Comparison of ENCODE assay signal across 9 cellular contexts in the genomic region with DNA sequence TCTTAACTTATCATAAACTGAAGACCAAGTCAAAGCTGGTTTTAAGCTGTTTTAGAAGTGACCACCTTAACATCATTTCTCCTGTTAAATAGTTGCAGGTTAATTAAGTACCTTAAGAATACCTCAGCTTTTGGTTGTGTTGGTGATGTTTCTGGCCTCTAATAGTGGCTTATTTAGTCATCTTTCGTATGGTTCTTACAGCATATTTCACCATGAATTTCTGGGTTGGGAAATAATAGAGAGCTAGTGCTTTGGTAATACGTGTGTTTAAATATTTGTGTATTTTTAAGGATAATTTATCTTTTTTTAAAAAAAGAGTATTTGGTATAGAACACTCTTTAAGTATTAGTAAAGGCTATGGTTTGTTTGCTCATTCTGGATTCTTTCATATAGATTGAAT. TPM values are rescaled to one million over a fixed set of nuclear protein-coding genes. Genes with fewer than 3 reads are reported as not detected.
DNase-seq lines count a peak whose midpoint lies in the region; ATAC-seq and TF ChIP-seq lines count a peak whose summit lies in the region.
"Had no signal": no experiment of that assay in that cellular context is flagged by ENCODE, and none has a peak within 500 bp of the region (broad histone marks: within the 10 kb centered on the region; RNA-seq: fewer than 3 reads in every experiment).

No MANE protein-coding gene starts in this region.

- H3K9me3 Mint-ChIP-seq in neural progenitor cell, result no peaks in the 10 kb centered on the region

- H3K79me2 ChIP-seq in MM.1S (ENCODE audit: low read length) (peaks cover 56% of the 10 kb centered on the region), neural progenitor cell (ENCODE audit: low read depth) (peaks cover 63% of the 10 kb centered on the region)

- ATAC-seq in GM21619 (IDR thresholded peaks at IDR 0.05; ENCODE audit: unreplicated experiment), result no peak

- H2AFZ ChIP-seq in MM.1S (ENCODE audit: low read length) (no peak overlapping the region), neural progenitor cell (replicated peaks) (no peak overlapping the region)

- H3K4me1 Mint-ChIP-seq in neural progenitor cell, result peaks cover 54% of the 10 kb centered on the region

- TF ChIP-seq CTCF in MM.1S (IDR thresholded peaks at IDR 0.05; ENCODE audit: low read length), result no peak
- TF ChIP-seq CTCF in dorsolateral prefrontal cortex (IDR thresholded peaks at IDR 0.05 in 54 of 56, conservative IDR thresholded peaks at IDR 0.05 in 2 of 56; ENCODE audit: low read depth in 1 of 56, partially characterized antibody in 56 of 56), result no peak
- no peak for TF ChIP-seq CTCF in neural progenitor cell (IDR thresholded peaks at IDR 0.05)

- H3K9me3 ChIP-seq in MM.1S (replicated peaks; ENCODE audit: insufficient read depth, low read length) (no peaks in the 10 kb centered on the region), neural progenitor cell (ENCODE audit: low read depth) (no peaks in the 10 kb centered on the region)

- H3K36me3 ChIP-seq in MM.1S (replicated peaks; ENCODE audit: insufficient read depth, low read length) (no peaks in the 10 kb centered on the region), neural progenitor cell (no peaks in the 10 kb centered on the region)

- H3K27ac ChIP-seq in MM.1S (ENCODE audit: low read length), result peak overlapping the region; percentile 85; the same call in 1 of the 2 replicates
- peak overlapping the region in 3 of 59 donors; percentile 80 to 89 (median 88) for H3K27ac ChIP-seq in dorsolateral prefrontal cortex
- no peak overlapping the region for H3K27ac ChIP-seq in neural progenitor cell
- H3K27ac ChIP-seq in caudate nucleus (ENCODE audit: low read depth, low read length), result no peak overlapping the region

- H3F3A ChIP-seq in MM.1S (ENCODE audit: insufficient read depth, low read length) (peaks cover 41% of the 10 kb centered on the region), neural progenitor cell (ENCODE audit: low read depth) (peaks cover 12% of the 10 kb centered on the region)

- H3K27me3 ChIP-seq in MM.1S (replicated peaks; ENCODE audit: insufficient read depth, low read length), result no peaks in the 10 kb centered on the region
- no peaks in the 10 kb centered on the region for H3K27me3 ChIP-seq in dorsolateral prefrontal cortex
- no peaks in the 10 kb centered on the region for H3K27me3 ChIP-seq in neural progenitor cell

- peak overlapping the region; percentile 88 for H3K4me3 Mint-ChIP-seq in neural progenitor cell

- DNase-seq in CD1c-positive myeloid dendritic cell (ENCODE audit: extremely low spot score) (peak; percentile 41), MM.1S (peak; percentile 17), dorsolateral prefrontal cortex (no peak), neural progenitor cell (ENCODE audit: low spot score) (no peak), OCI-M2 (lab: John Stamatoyannopoulos, UW; ENCODE audit: unreplicated experiment) (no peak), caudate nucleus (lab: John Stamatoyannopoulos, UW) (no peak)
- no peak for DNase-seq in stimulated activated naive CD4-positive, alpha-beta T cell (lab: John Stamatoyannopoulos, UW)
- DNase-seq: anterior cingulate cortex had no signal

- H4K20me1 ChIP-seq in MM.1S (ENCODE audit: insufficient read depth, low read length), result no peaks in the 10 kb centered on the region
- peaks cover 27% of the 10 kb centered on the region for H4K20me1 ChIP-seq in neural progenitor cell (ENCODE audit: low read depth)

- H3K36me3 Mint-ChIP-seq in neural progenitor cell, result peaks cover 2% of the 10 kb centered on the region

- H3K27ac Mint-ChIP-seq in neural progenitor cell, result no peak overlapping the region

- H3K27me3 Mint-ChIP-seq in neural progenitor cell (ENCODE audit: insufficient read depth, low read depth), result peaks cover 3% of the 10 kb centered on the region

- no peaks in the 10 kb centered on the region for H3K9me2 ChIP-seq in MM.1S (replicated peaks; ENCODE audit: insufficient read depth, low read length)

- peak overlapping the region; percentile 70; the same call in 1 of the 2 replicates for H3K9ac ChIP-seq in MM.1S (ENCODE audit: low read length)
- H3K9ac ChIP-seq in neural progenitor cell, result no peak overlapping the region

- H3K4me1 ChIP-seq in MM.1S (ENCODE audit: low read length), result peaks cover 45% of the 10 kb centered on the region
- peaks cover 38% of the 10 kb centered on the region for H3K4me1 ChIP-seq in neural progenitor cell

- H3K4me2 ChIP-seq in MM.1S (ENCODE audit: low read depth, low read length) (peak overlapping the region; percentile 87), neural progenitor cell (peak overlapping the region; percentile 78)

- H3K4me3 ChIP-seq in MM.1S (ENCODE audit: low read length), result peak overlapping the region; percentile 94
- H3K4me3 ChIP-seq in dorsolateral prefrontal cortex, result peak overlapping the region in 51 of 59 donors; percentile 50 to 87 (median 76)
- peak overlapping the region; percentile 98 for H3K4me3 ChIP-seq in neural progenitor cell

- intact Hi-C loops in dorsolateral prefrontal cortex (cut with DNase I), result loop anchor here in 1 of 2 donors (2.0 kb wide), 1 partner anchor 86 kb away; a partner anchor contains a TSS

RNA-seq across cellular contexts. Expression of a gene that starts 1.6 kb away (rescaled TPM):
- total RNA-seq in dorsolateral prefrontal cortex (10 to 100 TPM; 22.5 to 54.3 (median 36.0) TPM), neural progenitor cell (ENCODE audit: low replicate concordance) (61.3 and 107 TPM in 2 replicates)

RNA-seq across cellular contexts. Expression of a gene that starts 33.7 kb away (rescaled TPM):
- 10 to 100 TPM; 35.0 to 86.0 (median 57.2) TPM for total RNA-seq in dorsolateral prefrontal cortex
- 57.8 and 111 TPM in 2 replicates for total RNA-seq in neural progenitor cell (ENCODE audit: low replicate concordance)

Comparison
In these comparisons a context has a peak if more than half of its experiments do, and no peak if none do; other contexts are left out.
1. DNase-seq: peak in CD1c-positive myeloid dendritic cell (single experiment) and MM.1S (single experiment); none in dorsolateral prefrontal cortex (0 of 10), neural progenitor cell (single experiment), stimulated activated naive CD4-positive, alpha-beta T cell (0 of 6), OCI-M2 (single experiment) and caudate nucleus (0 of 61).
2. Peak in every context shown above with its lines, with median percentiles within 50 percentile points of each other: H3K4me3 ChIP-seq.